11 cellular contexts compared by ENCODE assay signal in genomic region chr10:88062798-88063472, GRCh38.
DNase-seq lines count a peak whose midpoint lies in the region; ATAC-seq, FAIRE-seq and TF ChIP-seq lines count a peak whose summit lies in the region.
"Had no signal": no experiment of that assay in that cellular context is flagged by ENCODE, and none has a peak within 500 bp of the region (broad histone marks: within the 10 kb centered on the region; RNA-seq: fewer than 3 reads in every experiment).

No MANE protein-coding gene starts in this region.

- no peak for FAIRE-seq in GM12878 (lab: Jason Lieb, UNC)
- FAIRE-seq: colon had no signal

- H3K27me3 ChIP-seq in GM12878 (replicated peaks in 1 of 2; ENCODE audit: control insufficient read depth in 2 of 2, insufficient read depth in 2 of 2, low read length in 1 of 2) (no peaks in the 10 kb centered on the region), thymus (ENCODE audit: control insufficient read depth, insufficient read depth) (no peaks in the 10 kb centered on the region), WERI-Rb-1 (ENCODE audit: insufficient read depth, low read depth, severe bottlenecking) (no peaks in the 10 kb centered on the region)

- DNase-seq in NCI-H345 treated with DMSO at 0.1 percent for 48 hours (lab: John Stamatoyannopoulos, UW; ENCODE audit: unreplicated experiment) (peak; percentile 0), NCI-H345 (lab: John Stamatoyannopoulos, UW) (no peak), GM12878 (ENCODE audit: low read depth, low spot score) (no peak), left lobe of liver (ENCODE audit: low spot score) (peak; percentile 82), DMS 273 treated with DMSO at 0.1 percent for 48 hours (lab: John Stamatoyannopoulos, UW) (no peak), WERI-Rb-1 (no peak), NK-92 (lab: John Stamatoyannopoulos, UW; ENCODE audit: unreplicated experiment) (no peak)
- DNase-seq: activated CD4-positive, alpha-beta T cell treated with anti-CD3 and anti-CD28 coated beads for 1 hour; NCI-H2171 had no signal

- H3K27ac ChIP-seq in GM12878 (ENCODE audit: control insufficient read depth, insufficient read depth): peak overlapping the region; percentile 92
- peak overlapping the region; percentile 55 for H3K27ac ChIP-seq in thymus (ENCODE audit: low read depth)
- H3K27ac ChIP-seq in WERI-Rb-1: no peak overlapping the region

- H3K9ac ChIP-seq in GM12878 (ENCODE audit: control insufficient read depth, insufficient read depth, low read length): peak overlapping the region; percentile 50

- H3K9me3 ChIP-seq in GM12878 (replicated peaks; ENCODE audit: control insufficient read depth, insufficient read depth, low read length) (no peaks in the 10 kb centered on the region), thymus (ENCODE audit: control insufficient read depth) (no peaks in the 10 kb centered on the region), WERI-Rb-1 (ENCODE audit: severe bottlenecking) (no peaks in the 10 kb centered on the region)

- H3K36me3 ChIP-seq in GM12878 (ENCODE audit: control insufficient read depth in 2 of 2, insufficient read depth in 2 of 2, low read length in 1 of 2) (no peaks in the 10 kb centered on the region), thymus (ENCODE audit: control insufficient read depth, insufficient read depth) (no peaks in the 10 kb centered on the region), WERI-Rb-1 (no peaks in the 10 kb centered on the region)

- TF ChIP-seq EP300 in GM12878 (IDR thresholded peaks at IDR 0.05; ENCODE audit: borderline replicate concordance in 1 of 2, control insufficient read depth in 1 of 2, low read depth in 2 of 2, low read length in 2 of 2): no peak

- CTCF ChIA-PET in GM12878 (lab: Yijun Ruan, JAX): interaction anchor here (0.9 to 3.5 kb wide), 6 partner anchors 27 to 202 kb away, joined by 3 to 12 read pairs (median 4); partner anchors contain the start of gene KLLN

- 0 out of 2 replicates have a peak, but pooled peaks have one; percentile 7 for TF ChIP-seq POLR2A in GM12878 (IDR thresholded peaks at IDR 0.05; ENCODE audit: low read depth, low read length)

- H3K4me2 ChIP-seq in GM12878 (ENCODE audit: control insufficient read depth, insufficient read depth): peak overlapping the region; percentile 59

- intact Hi-C loops in GM12878 (cut with micrococcal nuclease; ENCODE audit: unreplicated experiment): no loop called here

- SMC1A ChIA-PET in GM12878 (lab: Charles Lee; ENCODE audit: uncharacterized antibody, unreplicated experiment): interaction anchor here (0.7 to 4.0 kb wide), 30 partner anchors 8 to 347 kb away, joined by 3 to 24 read pairs (median 4); no protein-coding TSS in a partner anchor

- in situ Hi-C loops in GM12878 (cut with MboI): loop anchor here (10.0 kb wide), 1 partner anchor 198 kb away; the partner anchor contains the start of genes KLLN and PTEN

- 17% methylated on average over 4 of the region's 4 CpGs for WGBS in GM12878 (ENCODE audit: insufficient coverage, insufficient replicate concordance, low lambda C conversion rate, missing lambda C conversion rate)
- WGBS in thymus: 75% methylated on average over 4 of the region's 4 CpGs

- H3K4me3 ChIP-seq in GM12878 (peak overlapping the region; percentile 21; the same call in 1 of the 2 replicates), thymus (ENCODE audit: low read length) (no peak overlapping the region), WERI-Rb-1 (ENCODE audit: low read depth, low read length) (no peak overlapping the region)

- H4K20me1 ChIP-seq in GM12878 (ENCODE audit: control insufficient read depth, insufficient read depth): no peaks in the 10 kb centered on the region

- peak overlapping the region; percentile 47 for H2AFZ ChIP-seq in GM12878 (ENCODE audit: control insufficient read depth, low read depth, low read length)

- TF ChIP-seq RAD21 in GM12878 (IDR thresholded peaks at IDR 0.05; ENCODE audit: insufficient read depth, low read depth, low read length): no peak

- ATAC-seq in GM12878 (no peak), left lobe of liver (peak; percentile 85)

- TF ChIP-seq CTCF in GM12878 (IDR thresholded peaks at IDR 0.05 in 2 of 3, conservative IDR thresholded peaks at IDR 0.05 in 1 of 3; ENCODE audit: control insufficient read depth in 2 of 3, extremely low read depth in 1 of 3, insufficient read depth in 1 of 3, low read depth in 3 of 3, low read length in 3 of 3) (no peak), WERI-Rb-1 (IDR thresholded peaks at IDR 0.05; ENCODE audit: low read depth, low read length) (no peak)

- POLR2A ChIA-PET in GM12878 (lab: Charles Lee): interaction anchor here (0.7 to 1.8 kb wide), 6 partner anchors 11 to 201 kb away, joined by 3 to 5 read pairs (median 4); no protein-coding TSS in a partner anchor

- no TSS peak for BruUV-seq in GM12878 (replicated peaks; lab: Mats Ljungman, UMichigan)

- RAD21 ChIA-PET in GM12878 (lab: Charles Lee; ENCODE audit: unreplicated experiment): interaction anchor here (0.7 to 2.9 kb wide), 22 partner anchors 13 to 339 kb away, joined by 3 to 28 read pairs (median 3); partner anchors contain the start of genes KLLN and PTEN

- H3K79me2 ChIP-seq in GM12878 (ENCODE audit: control insufficient read depth, insufficient read depth, low read length): no peaks in the 10 kb centered on the region

- H3K4me1 ChIP-seq in GM12878 (ENCODE audit: control insufficient read depth, insufficient read depth, low read length) (peaks cover 70% of the 10 kb centered on the region), thymus (ENCODE audit: control insufficient read depth, insufficient read depth, low read length) (peaks cover 34% of the 10 kb centered on the region)

TF ChIP-seq in GM12878, 131 proteins besides CTCF, POLR2A, EP300 and RAD21:
- TF ChIP-seq ZNF687 (IDR thresholded peaks at IDR 0.05) (0 out of 2 replicates have a peak, but pooled peaks have one; percentile 1), ATF2 (IDR thresholded peaks at IDR 0.05; ENCODE audit: low read length) (no peak), IRF4 (IDR thresholded peaks at IDR 0.05; ENCODE audit: low read depth, low read length) (no peak), ETV6 (conservative IDR thresholded peaks at IDR 0.05 in 1 of 2, IDR thresholded peaks at IDR 0.05 in 1 of 2; ENCODE audit: borderline replicate concordance in 1 of 2, low read depth in 1 of 2) (peak in 1 of 2 experiments; percentile 8; a peak in 1 of 4 replicates), WRNIP1 (IDR thresholded peaks at IDR 0.05; ENCODE audit: borderline replicate concordance, low read depth, low read length) (no peak), RAD51 (IDR thresholded peaks at IDR 0.05) (peak; percentile 41; the same call in 1 of the 2 replicates)

Comparison
In these comparisons a context has a peak if more than half of its experiments do, and no peak if none do; other contexts are left out.
1. DNase-seq: peak in NCI-H345 treated with DMSO at 0.1 percent for 48 hours (single experiment) and left lobe of liver (single experiment); none in NCI-H345 (single experiment), GM12878 (single experiment), DMS 273 treated with DMSO at 0.1 percent for 48 hours (single experiment), WERI-Rb-1 (single experiment) and NK-92 (single experiment).